Comparison of ENCODE assay signal across 8 cellular contexts in the genomic region with DNA sequence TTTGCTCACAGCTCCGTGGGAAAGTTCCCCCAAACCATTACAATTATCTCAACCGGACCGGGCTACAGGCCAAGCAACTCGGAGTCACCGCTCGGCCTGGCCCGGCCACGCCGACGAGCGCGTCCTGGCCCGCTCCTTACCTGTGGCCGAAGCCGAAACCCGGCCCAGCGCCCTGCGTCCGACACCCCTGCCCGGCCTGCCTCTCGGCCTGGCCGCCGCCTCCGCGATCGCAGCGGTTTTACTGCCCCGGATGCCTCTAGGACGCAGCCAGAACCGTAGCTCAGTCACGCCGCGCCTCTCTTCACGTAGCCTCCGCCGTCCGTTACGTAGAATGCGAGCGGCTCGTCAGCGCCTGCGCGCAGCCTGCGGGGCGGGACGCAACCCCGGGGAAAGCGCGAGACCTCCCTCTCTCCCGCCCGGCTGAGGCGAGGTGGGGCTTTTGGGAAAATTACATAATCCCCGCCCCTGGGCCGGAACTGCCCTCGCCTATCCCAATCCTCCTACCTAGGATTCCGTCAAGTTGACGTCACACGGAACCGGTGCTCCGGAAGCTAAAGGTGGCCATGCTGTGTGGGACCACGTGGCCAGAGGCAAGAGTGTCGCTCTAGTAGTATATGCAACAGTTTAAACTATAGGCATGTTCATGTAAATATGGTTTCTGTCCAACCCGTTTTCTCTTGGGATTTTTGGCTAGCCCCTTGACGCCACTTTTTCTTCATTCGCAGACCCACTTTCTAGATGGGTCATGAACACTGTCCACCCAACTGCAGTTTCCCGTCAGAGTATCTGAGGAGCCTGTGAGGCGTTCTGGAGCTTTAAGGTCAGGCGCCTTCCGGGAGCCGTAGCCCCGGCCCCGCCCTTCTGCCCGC. TPM values are rescaled to one million over a fixed set of nuclear protein-coding genes. Genes with fewer than 3 reads are reported as not detected.
DNase-seq lines count a peak whose midpoint lies in the region; ATAC-seq and TF ChIP-seq lines count a peak whose summit lies in the region.

A gene with protein sequence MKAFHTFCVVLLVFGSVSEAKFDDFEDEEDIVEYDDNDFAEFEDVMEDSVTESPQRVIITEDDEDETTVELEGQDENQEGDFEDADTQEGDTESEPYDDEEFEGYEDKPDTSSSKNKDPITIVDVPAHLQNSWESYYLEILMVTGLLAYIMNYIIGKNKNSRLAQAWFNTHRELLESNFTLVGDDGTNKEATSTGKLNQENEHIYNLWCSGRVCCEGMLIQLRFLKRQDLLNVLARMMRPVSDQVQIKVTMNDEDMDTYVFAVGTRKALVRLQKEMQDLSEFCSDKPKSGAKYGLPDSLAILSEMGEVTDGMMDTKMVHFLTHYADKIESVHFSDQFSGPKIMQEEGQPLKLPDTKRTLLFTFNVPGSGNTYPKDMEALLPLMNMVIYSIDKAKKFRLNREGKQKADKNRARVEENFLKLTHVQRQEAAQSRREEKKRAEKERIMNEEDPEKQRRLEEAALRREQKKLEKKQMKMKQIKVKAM (minus strand): TSS at position 326 of the 869 bp plus-strand sequence. CDS start 7,422 bp downstream, outside the sequence.

- H3K27me3 ChIP-seq in Panc1 (ENCODE audit: control insufficient read depth, insufficient read depth, low read length) (no peaks in the 10 kb centered on the region), mucosa of rectum (ENCODE audit: control insufficient read depth in 2 of 2, insufficient read depth in 2 of 2, low read length in 2 of 2) (no peaks in the 10 kb centered on the region)

- H3K9me3 ChIP-seq in Panc1 (ENCODE audit: control insufficient read depth, insufficient read depth, low read depth, low read length) = no peaks in the 10 kb centered on the region
- no peaks in the 10 kb centered on the region for H3K9me3 ChIP-seq in mucosa of rectum (ENCODE audit: control insufficient read depth in 2 of 2, low read length in 2 of 2)

- peak within 1 kb of the TSS; percentile 96 to 97 for H3K4me3 ChIP-seq in Panc1 (ENCODE audit: low read depth in 2 of 2, low read length in 2 of 2)
- H3K4me3 ChIP-seq in mucosa of rectum (ENCODE audit: low read length in 2 of 2) = peak within 1 kb of the TSS; percentile 73 to 92

- no peaks in the 10 kb centered on the region for H3K9me3 Mint-ChIP-seq in activated T-cell treated with anti-CD3 and anti-CD28 coated beads, Interleukin-2, amount 50 U/mL, for 4 hours

- H3K36me3 Mint-ChIP-seq in activated T-cell treated with anti-CD3 and anti-CD28 coated beads, Interleukin-2, amount 50 U/mL, for 4 hours (ENCODE audit: insufficient read depth) = peaks cover 23% of the 10 kb centered on the region

- H3K4me1 ChIP-seq in Panc1 (ENCODE audit: control insufficient read depth, insufficient read depth, low read length) (peaks cover 6% of the 10 kb centered on the region), mucosa of rectum (ENCODE audit: control insufficient read depth in 2 of 2, insufficient read depth in 2 of 2, low read length in 2 of 2) (peaks cover 4 to 12% of the 10 kb centered on the region in 2 donors)

- peak; percentile 99 for DNase-seq in DMS53 (lab: John Stamatoyannopoulos, UW)
- DNase-seq in KG1 (lab: John Stamatoyannopoulos, UW) = peak; percentile 99
- peak; percentile 90 for DNase-seq in Panc1 (ENCODE audit: low read depth, low spot score)
- peak; percentile 97 for DNase-seq in activated T-cell treated with anti-CD3 and anti-CD28 coated beads, Interleukin-2, amount 50 U/mL, for 4 hours
- peak; percentile 99 for DNase-seq in erythroblast (lab: John Stamatoyannopoulos, UW)
- peak; percentile 98 for DNase-seq in stimulated activated CD8-positive, alpha-beta memory T cell treated with anti-CD3 and anti-CD28 coated beads, Interleukin-4, amount 100 ng/mL, for 48 hours

- CTCF ChIA-PET in Panc1 (lab: Charles Lee) = interaction anchor here (0.6 to 0.7 kb wide), 3 partner anchors 31 to 760 kb away, joined by 4 to 8 read pairs (median 5); no protein-coding TSS in a partner anchor

- H3K4me3 Mint-ChIP-seq in activated T-cell treated with anti-CD3 and anti-CD28 coated beads, Interleukin-2, amount 50 U/mL, for 4 hours = peak within 1 kb of the TSS; percentile 94

- H3K27ac ChIP-seq in Panc1 (ENCODE audit: low read length) (peak within 1 kb of the TSS; percentile 98), mucosa of rectum (ENCODE audit: low read depth in 2 of 2, low read length in 2 of 2) (peak within 1 kb of the TSS; percentile 99 to 100)

- no TSS peak for BruUV-seq in Panc1 (replicated peaks; lab: Mats Ljungman, UMichigan)

- ATAC-seq in GM21723 (IDR thresholded peaks at IDR 0.05; ENCODE audit: unreplicated experiment) (peak; percentile 88), Panc1 (peak; percentile 97)
- ATAC-seq in activated T-cell treated with anti-CD3 and anti-CD28 coated beads, Interleukin-2, amount 50 U/mL, for 4 hours = peak; percentile 84

- peak; percentile 99 for TF ChIP-seq POLR2A in erythroblast (IDR thresholded peaks at IDR 0.05; ENCODE audit: low read length)

- POLR2A ChIA-PET in Panc1 (lab: Charles Lee) = interaction anchor here (0.6 to 1.1 kb wide), 6 partner anchors 12 to 340 kb away, joined by 3 to 7 read pairs (median 4); a partner anchor contains a TSS

- H3K9ac ChIP-seq in mucosa of rectum (ENCODE audit: low read depth in 1 of 2, low read length in 2 of 2) = peak within 1 kb of the TSS; percentile 85 to 99

- no peak for TF ChIP-seq CTCF in Panc1 (IDR thresholded peaks at IDR 0.05)

- intact Hi-C loops in Panc1 (cut with micrococcal nuclease; ENCODE audit: unreplicated experiment) = no loop called here

- peaks cover 27% of the 10 kb centered on the region for H3K36me3 ChIP-seq in Panc1 (ENCODE audit: control insufficient read depth, insufficient read depth, low read length)
- H3K36me3 ChIP-seq in mucosa of rectum (ENCODE audit: control insufficient read depth in 2 of 2, insufficient read depth in 2 of 2, low read length in 2 of 2) = peaks cover 8 to 9% of the 10 kb centered on the region in 2 donors

- in situ Hi-C loops in Panc1 (cut with HindIII; ENCODE audit: low pct_unique_long_range_greater_than_20kb, low sequenced_read_pairs) = no loop called here

- no peaks in the 10 kb centered on the region for H3K27me3 Mint-ChIP-seq in activated T-cell treated with anti-CD3 and anti-CD28 coated beads, Interleukin-2, amount 50 U/mL, for 4 hours (ENCODE audit: low read depth)

- H3K4me1 Mint-ChIP-seq in activated T-cell treated with anti-CD3 and anti-CD28 coated beads, Interleukin-2, amount 50 U/mL, for 4 hours (ENCODE audit: low read depth) = peaks cover 46% of the 10 kb centered on the region

RNA-seq across cellular contexts. Expression of the gene that starts here (rescaled TPM):
- total RNA-seq in Panc1 (2021; ENCODE audit: unreplicated experiment) = 64.8 TPM
- 46.2 TPM for polyA plus RNA-seq in Panc1 (2012; ENCODE audit: insufficient read length)
- 100 to 1,000 TPM in 2 of 3 donors, 10 to 100 TPM in 1; 99.5 to 103 (median 102) TPM for total RNA-seq in activated T-cell treated with anti-CD3 and anti-CD28 coated beads, Interleukin-2, amount 50 U/mL, for 4 hours

Comparison
In these comparisons a context has a peak if more than half of its experiments do, and no peak if none do; other contexts are left out.
1. Peak in every context shown above with its lines: DNase-seq, ATAC-seq, H3K4me3 ChIP-seq and H3K27ac ChIP-seq.